Comparison of ENCODE assay signal across 1 cellular context in genomic region chr18:30280861-30281470, GRCh38.
TF ChIP-seq lines count a peak whose summit lies in the region.

No MANE protein-coding gene starts in this region.

TF ChIP-seq in H1, 55 proteins besides CTCF, POLR2A, EP300 and RAD21 (continued from another document):
- peak; percentile 56 for TF ChIP-seq CHD7 (IDR thresholded peaks at IDR 0.05; ENCODE audit: insufficient replicate concordance, low read length)
